Comparison of ENCODE assay signal across 27 cellular contexts in the genomic region with DNA sequence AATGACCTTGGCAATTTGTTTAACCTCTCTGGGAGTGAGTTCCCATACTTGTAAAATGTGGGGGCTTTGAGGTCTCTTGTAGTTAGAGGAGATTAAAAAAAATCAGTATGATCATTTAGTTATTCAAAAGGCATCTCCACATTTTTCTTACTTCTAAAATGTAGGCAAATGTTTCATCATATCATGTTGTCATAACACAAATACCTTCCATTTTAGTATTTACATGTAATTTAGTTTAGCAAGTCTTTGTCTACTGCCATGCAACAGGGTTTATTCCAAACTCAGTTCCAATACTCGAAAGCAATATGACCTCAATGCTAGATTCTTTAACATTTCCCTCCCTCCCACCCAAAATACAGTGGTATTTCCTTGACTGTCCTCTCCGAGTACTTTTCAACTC.
"Had no signal": no experiment of that assay in that cellular context is flagged by ENCODE, and none has a peak within 500 bp of the region (broad histone marks: within the 10 kb centered on the region; RNA-seq: fewer than 3 reads in every experiment).

No MANE protein-coding gene starts in this region.

- H3K36me3 ChIP-seq: neural progenitor cell, neutrophil, thyroid gland, uterus had no signal

- H2AFZ ChIP-seq: neural progenitor cell, parathyroid adenoma had no signal

- H3K4me3 ChIP-seq: left ventricle myocardium inferior, lung, neural progenitor cell, right atrium auricular region, right lobe of liver, smooth muscle cell, testis, thyroid gland, uterus had no signal

- H3K9me3 ChIP-seq: left ventricle myocardium inferior, neutrophil, right atrium auricular region, right lobe of liver, testis, thyroid gland, uterus had no signal

- ATAC-seq: natural killer cell; right lobe of liver; stimulated activated memory B cell treated with anti-CD40 and anti-IgM and Interleukin-4, amounts not matched to agents 10 μg/mL and 1 μg/mL and 100 μg/mL, for 72 hours; stimulated activated naive CD8-positive, alpha-beta T cell treated with anti-CD3 and anti-CD28 coated beads, Interleukin-15, amount 100 ng/mL, for 72 hours had no signal

- DNase-seq: hypothalamus; immature natural killer cell; islet precursor cell; left ventricle myocardium inferior; mesendoderm; naive B cell; natural killer cell; nephron progenitor cell; occipital lobe; right lobe of liver; stimulated activated CD4-positive, alpha-beta T cell treated with anti-CD3 and anti-CD28 coated beads, Interleukin-1b, Interleukin-23, amount 100 ng/mL, for 48 hours; stimulated activated CD4-positive, alpha-beta T cell treated with anti-CD3 and anti-CD28 coated beads, Interleukin-2, amount 100 ng/mL, for 48 hours; stimulated activated CD4-positive, alpha-beta T cell treated with anti-CD3 and anti-CD28 coated beads, Interleukin-4, amount 100 ng/mL, for 4 hours; stimulated activated CD8-positive, alpha-beta memory T cell treated with anti-CD3 and anti-CD28 coated beads, Interleukin-4, amount 100 ng/mL, for 48 hours; stimulated activated naive CD4-positive, alpha-beta T cell treated with Interleukin-2 at 50 U/mL for 16 hours; stimulated activated naive CD8-positive, alpha-beta T cell treated with anti-CD3 and anti-CD28 coated beads, Interleukin-15, amount 100 ng/mL, for 72 hours; substantia nigra; testis; thyroid gland; uterus had no signal

- H3K27me3 ChIP-seq: neural progenitor cell, neutrophil, right atrium auricular region, right lobe of liver, testis, thyroid gland, uterus had no signal

- H3K9ac ChIP-seq: neural progenitor cell, parathyroid adenoma had no signal

- H3K4me1 ChIP-seq: left ventricle myocardium inferior, neural progenitor cell, parathyroid adenoma, right atrium auricular region, right lobe of liver, testis, thyroid gland, uterus had no signal

- H3K79me2 ChIP-seq: parathyroid adenoma had no signal

- H3K27ac ChIP-seq: left ventricle myocardium inferior, neural progenitor cell, neutrophil, parathyroid adenoma, right atrium auricular region, right lobe of liver, testis, thyroid gland, uterus had no signal

- H3K4me2 ChIP-seq: neural progenitor cell, smooth muscle cell had no signal
